8 cellular contexts compared by ENCODE assay signal in genomic region chr11:17351510-17352176, GRCh38. TPM values are rescaled to one million over a fixed set of nuclear protein-coding genes. Genes with fewer than 3 reads are reported as not detected.
A peak's percentile ranks its signal among the peaks of the same experiment; 100 is the strongest.
DNase-seq lines count a peak whose midpoint lies in the region; ATAC-seq and TF ChIP-seq lines count a peak whose summit lies in the region.

A gene with protein sequence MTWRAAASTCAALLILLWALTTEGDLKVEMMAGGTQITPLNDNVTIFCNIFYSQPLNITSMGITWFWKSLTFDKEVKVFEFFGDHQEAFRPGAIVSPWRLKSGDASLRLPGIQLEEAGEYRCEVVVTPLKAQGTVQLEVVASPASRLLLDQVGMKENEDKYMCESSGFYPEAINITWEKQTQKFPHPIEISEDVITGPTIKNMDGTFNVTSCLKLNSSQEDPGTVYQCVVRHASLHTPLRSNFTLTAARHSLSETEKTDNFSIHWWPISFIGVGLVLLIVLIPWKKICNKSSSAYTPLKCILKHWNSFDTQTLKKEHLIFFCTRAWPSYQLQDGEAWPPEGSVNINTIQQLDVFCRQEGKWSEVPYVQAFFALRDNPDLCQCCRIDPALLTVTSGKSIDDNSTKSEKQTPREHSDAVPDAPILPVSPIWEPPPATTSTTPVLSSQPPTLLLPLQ (plus strand): TSS chr11:17351800. CDS start chr11:17351970, 170 bp downstream.

- no peak within 1 kb of the TSS for H3K9ac ChIP-seq in BLaER1

- H3K27me3 ChIP-seq in BLaER1: peaks cover 56% of the 10 kb centered on the region

- H3K36me3 Mint-ChIP-seq in nephron (ENCODE audit: low read depth): no peaks in the 10 kb centered on the region

- peak within 1 kb of the TSS; percentile 87 to 92 (median 89) for H3K4me3 Mint-ChIP-seq in nephron

- ATAC-seq in HG02885 (IDR thresholded peaks at IDR 0.05; ENCODE audit: poor library complexity, unreplicated experiment): peak; percentile 38
- no peak for ATAC-seq in GM19328 (IDR thresholded peaks at IDR 0.05; ENCODE audit: unreplicated experiment)

- TF ChIP-seq CTCF in fibroblast of villous mesenchyme (IDR thresholded peaks at IDR 0.05; ENCODE audit: insufficient read depth, low read depth, low read length) (no peak), nephron (IDR thresholded peaks at IDR 0.05; ENCODE audit: unreplicated experiment in 3 of 3) (no peak)

- H3K36me3 ChIP-seq in BLaER1: peaks cover 6% of the 10 kb centered on the region

- peaks cover 55% of the 10 kb centered on the region for H3K27me3 Mint-ChIP-seq in nephron (ENCODE audit: low read depth)

- peaks cover 47% of the 10 kb centered on the region for H4K20me1 ChIP-seq in BLaER1

- H3K4me2 ChIP-seq in BLaER1: peak within 1 kb of the TSS; percentile 95

- H3K9me3 Mint-ChIP-seq in nephron: peaks cover 3% of the 10 kb centered on the region

- peak within 1 kb of the TSS; percentile 64 for H3K4me3 ChIP-seq in BLaER1
- H3K4me3 ChIP-seq in fibroblast of villous mesenchyme (ENCODE audit: low read depth, low read length): peak within 1 kb of the TSS; percentile 72

- peaks cover 22% of the 10 kb centered on the region for H3K4me1 Mint-ChIP-seq in nephron

- DNase-seq in SIG-M5 (lab: John Stamatoyannopoulos, UW) (peak; percentile 11), activated gamma-delta T cell (lab: John Stamatoyannopoulos, UW) (peak; percentile 66), fibroblast of villous mesenchyme (ENCODE audit: low read depth) (peak; percentile 90)
- peak; percentile 60 for DNase-seq in stimulated activated naive CD4-positive, alpha-beta T cell treated with Interleukin-2 at 50 U/mL for 16 hours (lab: John Stamatoyannopoulos, UW)

- peaks cover 28% of the 10 kb centered on the region for H3K4me1 ChIP-seq in BLaER1

- H3K9me3 ChIP-seq in BLaER1: peaks cover 10% of the 10 kb centered on the region

- H3K27ac Mint-ChIP-seq in nephron: peak within 1 kb of the TSS in 2 of 3 experiments; percentile 16 to 66

- no peak within 1 kb of the TSS for H3K27ac ChIP-seq in BLaER1

RNA-seq across cellular contexts. Expression of the gene that starts here (rescaled TPM):
- total RNA-seq in fibroblast of villous mesenchyme: 14.7 and 16.8 TPM in 2 replicates

Comparison
In these comparisons a context has a peak if more than half of its experiments do, and no peak if none do; other contexts are left out.
1. DNase-seq: peak in every context shown above with its lines; median percentile 90 in fibroblast of villous mesenchyme; 66 in activated gamma-delta T cell; 60 in stimulated activated naive CD4-positive, alpha-beta T cell treated with Interleukin-2 at 50 U/mL for 16 hours; 11 in SIG-M5.